In the genomic region with DNA sequence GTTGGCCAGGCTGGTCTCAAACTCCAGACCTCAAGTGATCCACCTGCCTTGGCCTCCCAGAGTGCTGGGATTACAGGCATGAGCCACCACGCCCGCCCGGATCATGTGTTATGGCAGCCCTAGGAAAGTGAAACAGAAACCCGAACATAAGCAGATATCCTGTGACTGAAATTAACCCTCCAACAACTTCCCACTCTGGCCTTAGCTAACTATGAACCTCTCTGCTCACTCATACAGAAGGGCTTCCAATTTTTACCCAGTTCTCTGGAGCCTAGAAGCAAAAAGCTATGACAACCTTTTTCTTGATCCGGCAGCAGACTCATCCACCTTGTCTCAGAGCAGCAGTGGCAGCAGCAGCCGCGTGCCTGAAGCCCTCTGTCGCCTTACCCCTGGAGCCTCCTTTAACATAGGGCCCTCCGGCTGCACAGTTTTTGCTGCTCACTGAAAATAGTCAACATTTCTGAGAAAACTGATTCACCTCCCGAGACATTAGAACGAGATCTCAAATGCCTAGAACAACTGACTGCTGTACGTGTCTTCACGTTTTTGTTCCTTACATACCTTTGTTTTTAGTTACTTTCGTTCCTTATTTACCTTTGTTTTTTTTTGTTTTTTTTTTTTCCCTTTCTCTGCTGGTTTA, we compare ENCODE assay signal across 8 cellular contexts. TPM values are rescaled to one million over a fixed set of nuclear protein-coding genes. Genes with fewer than 3 reads are reported as not detected.
DNase-seq lines count a peak whose midpoint lies in the region; ATAC-seq and TF ChIP-seq lines count a peak whose summit lies in the region.

No MANE protein-coding gene starts in this region.

- no peaks in the 10 kb centered on the region for H3K9me3 ChIP-seq in stomach

- POLR2A ChIA-PET in activated CD8-positive, alpha-beta T cell treated with anti-CD3 and anti-CD28 coated beads for 36 hours (lab: Charles Lee) = interaction anchor here (0.6 to 1.4 kb wide), 2 partner anchors 19 to 349 kb away, joined by 3 to 5 read pairs; a partner anchor contains a TSS

- no peak for TF ChIP-seq CTCF in activated CD8-positive, alpha-beta T cell treated with anti-CD3 and anti-CD28 coated beads for 36 hours (IDR thresholded peaks at IDR 0.05)
- no peak for TF ChIP-seq CTCF in stomach (IDR thresholded peaks at IDR 0.05)

- H3K27me3 ChIP-seq in stomach = no peaks in the 10 kb centered on the region

- H3K4me3 ChIP-seq in stomach = no peak overlapping the region

- peak overlapping the region in 2 of 5 donors; percentile 9 to 15 for H3K27ac ChIP-seq in stomach

- peak overlapping the region; percentile 5 to 87 (median 76) for H3K4me3 Mint-ChIP-seq in IgD-negative memory B cell
- peak overlapping the region; percentile 64 for H3K4me3 Mint-ChIP-seq in activated CD8-positive, alpha-beta T cell treated with anti-CD3 and anti-CD28 coated beads for 36 hours

- WGBS in stomach, 5 donors = 61 to 70% (median 69%) methylated on average over 14 of the region's 14 CpGs

- peak overlapping the region in 1 of 3 donors; percentile 81 for H3K27ac Mint-ChIP-seq in IgD-negative memory B cell
- peak overlapping the region; percentile 89 for H3K27ac Mint-ChIP-seq in activated CD8-positive, alpha-beta T cell treated with anti-CD3 and anti-CD28 coated beads for 36 hours

- no peaks in the 10 kb centered on the region for H3K36me3 Mint-ChIP-seq in IgD-negative memory B cell
- no peaks in the 10 kb centered on the region for H3K36me3 Mint-ChIP-seq in activated CD8-positive, alpha-beta T cell treated with anti-CD3 and anti-CD28 coated beads for 36 hours (ENCODE audit: low read depth)

- peak; percentile 60 for DNase-seq in activated CD8-positive, alpha-beta T cell treated with anti-CD3 and anti-CD28 coated beads for 36 hours
- DNase-seq in left kidney (ENCODE audit: low read depth, low spot score) = peak; percentile 47
- peak; percentile 53 for DNase-seq in stomach
- DNase-seq in cerebellar nuclear complex (lab: John Stamatoyannopoulos, UW) = no peak
- DNase-seq in iPS-NIHi11 (ENCODE audit: low spot score) = no peak

- no peaks in the 10 kb centered on the region for H3K9me3 Mint-ChIP-seq in IgD-negative memory B cell
- no peaks in the 10 kb centered on the region for H3K9me3 Mint-ChIP-seq in activated CD8-positive, alpha-beta T cell treated with anti-CD3 and anti-CD28 coated beads for 36 hours

- H3K4me1 ChIP-seq in stomach = peaks cover 0 to 23% (median 6%) of the 10 kb centered on the region in 4 donors

- intact Hi-C loops in activated CD8-positive, alpha-beta T cell treated with anti-CD3 and anti-CD28 coated beads for 36 hours (cut with micrococcal nuclease) = no loop called here
- intact Hi-C loops in stomach (cut with DNase I; ENCODE audit: low total_unique reads) = no loop called here

- ATAC-seq in activated CD8-positive, alpha-beta T cell treated with anti-CD3 and anti-CD28 coated beads for 36 hours = peak; percentile 85
- ATAC-seq in GM21825 (IDR thresholded peaks at IDR 0.05; ENCODE audit: unreplicated experiment) (no peak), HG03521 (IDR thresholded peaks at IDR 0.05; ENCODE audit: unreplicated experiment) (no peak)

- TF ChIP-seq EP300 in stomach (IDR thresholded peaks at IDR 0.05) = no peak

- CTCF ChIA-PET in activated CD8-positive, alpha-beta T cell treated with anti-CD3 and anti-CD28 coated beads for 36 hours (lab: Charles Lee) = interaction anchor here (1.9 kb wide), 1 partner anchor 33 kb away, joined by 5 read pairs; no protein-coding TSS in a partner anchor

- H3K27me3 Mint-ChIP-seq in IgD-negative memory B cell = no peaks in the 10 kb centered on the region
- H3K27me3 Mint-ChIP-seq in activated CD8-positive, alpha-beta T cell treated with anti-CD3 and anti-CD28 coated beads for 36 hours = no peaks in the 10 kb centered on the region

- H3K36me3 ChIP-seq in stomach = peaks cover 0 to 3% (median 0%) of the 10 kb centered on the region in 4 donors

- TF ChIP-seq POLR2A in stomach (IDR thresholded peaks at IDR 0.05) = no peak

- H3K4me1 Mint-ChIP-seq in IgD-negative memory B cell = peaks cover 21 to 27% (median 27%) of the 10 kb centered on the region in 3 donors
- peaks cover 33% of the 10 kb centered on the region for H3K4me1 Mint-ChIP-seq in activated CD8-positive, alpha-beta T cell treated with anti-CD3 and anti-CD28 coated beads for 36 hours (ENCODE audit: low read depth)

RNA-seq across cellular contexts. Expression of a gene that starts 9.3 kb away (rescaled TPM):
- polyA plus RNA-seq in IgD-negative memory B cell = 42.3 TPM
- 10 to 100 TPM; 37.1 to 43.2 TPM for total RNA-seq in activated CD8-positive, alpha-beta T cell treated with anti-CD3 and anti-CD28 coated beads for 36 hours
- total RNA-seq in stomach = 100 to 1,000 TPM in 3 of 5 donors, 10 to 100 TPM in 2; 79.9 to 372 (median 140) TPM
- 100 to 1,000 TPM in 2 of 3 donors, 10 to 100 TPM in 1; 99.9 to 315 (median 169) TPM for polyA plus RNA-seq in stomach

RNA-seq across cellular contexts. Expression of a gene that starts 18.8 kb away (rescaled TPM):
- 13.6 TPM for polyA plus RNA-seq in IgD-negative memory B cell
- 10 to 100 TPM; 18.5 to 19.1 TPM for total RNA-seq in activated CD8-positive, alpha-beta T cell treated with anti-CD3 and anti-CD28 coated beads for 36 hours
- total RNA-seq in stomach = 10 to 100 TPM; 11.6 to 87.5 (median 46.4) TPM
- 10 to 100 TPM in 2 of 3 donors, 1 to 10 TPM in 1; 6.9 to 19.6 (median 10.6) TPM for polyA plus RNA-seq in stomach

RNA-seq across cellular contexts. Expression of a gene that starts 55.7 kb away (rescaled TPM):
- polyA plus RNA-seq in IgD-negative memory B cell = 23.7 TPM
- total RNA-seq in activated CD8-positive, alpha-beta T cell treated with anti-CD3 and anti-CD28 coated beads for 36 hours = 10 to 100 TPM; 13.5 to 14.8 TPM
- total RNA-seq in stomach = 10 to 100 TPM in 1 of 5 donors, 1 to 10 TPM in 2, not detected in 2; 1.1 to 10.7 (median 4.7) TPM
- 10 to 100 TPM in 1 of 3 donors, 1 to 10 TPM in 2; 4.4 to 32.8 (median 6.4) TPM for polyA plus RNA-seq in stomach

Comparison
In these comparisons a context has a peak if more than half of its experiments do, and no peak if none do; other contexts are left out.
1. DNase-seq: peak in activated CD8-positive, alpha-beta T cell treated with anti-CD3 and anti-CD28 coated beads for 36 hours (single experiment), left kidney (single experiment) and stomach (single experiment); none in cerebellar nuclear complex (0 of 2) and iPS-NIHi11 (single experiment).